Comparison of ENCODE assay signal across 1 cellular context in genomic region chr19:2061093-2061935, GRCh38.
TF ChIP-seq lines count a peak whose summit lies in the region.

No MANE protein-coding gene starts in this region.

TF ChIP-seq in K562, 482 proteins besides CTCF, POLR2A, EP300 and RAD21 (continued from another document and continues in another):
- no peak; the same call in 1 of the 2 replicates for TF ChIP-seq ZNF449 (CRISPR knock-in tag; IDR thresholded peaks at IDR 0.05)
- TF ChIP-seq TFAM (CRISPR knock-in tag; conservative IDR thresholded peaks at IDR 0.05) = no peak
- no peak for TF ChIP-seq BRD9 (IDR thresholded peaks at IDR 0.05; ENCODE audit: low read depth, partially characterized antibody)
- TF ChIP-seq RFX1 (IDR thresholded peaks at IDR 0.05) = peak; percentile 94
- TF ChIP-seq ZNF263 (CRISPR knock-in tag; IDR thresholded peaks at IDR 0.05; ENCODE audit: borderline replicate concordance) = no peak
- no peak for TF ChIP-seq BRD4 (IDR thresholded peaks at IDR 0.05)
- no peak for TF ChIP-seq ZNF408 (CRISPR knock-in tag; IDR thresholded peaks at IDR 0.05; ENCODE audit: low read depth)
- no peak for TF ChIP-seq MIER1 (IDR thresholded peaks at IDR 0.05; ENCODE audit: low read depth)
- TF ChIP-seq TEAD1 (CRISPR knock-in tag; IDR thresholded peaks at IDR 0.05) = peak in 1 of 2 experiments; percentile 50; a peak in 1 of 4 replicates
- TF ChIP-seq HOXB6 (CRISPR knock-in tag; IDR thresholded peaks at IDR 0.05; ENCODE audit: borderline replicate concordance) = no peak
- no peak for TF ChIP-seq CBX2 (IDR thresholded peaks at IDR 0.05; ENCODE audit: insufficient read depth, low read length, poor library complexity, severe bottlenecking)
- TF ChIP-seq SMAD4 (CRISPR knock-in tag; conservative IDR thresholded peaks at IDR 0.05) = peak; percentile 11; the same call in 1 of the 2 replicates
- no peak; the same call in 1 of the 2 replicates for TF ChIP-seq MYNN (IDR thresholded peaks at IDR 0.05)
- TF ChIP-seq MYNN (CRISPR knock-in tag; IDR thresholded peaks at IDR 0.05) = no peak
- TF ChIP-seq NR3C1 (CRISPR knock-in tag; IDR thresholded peaks at IDR 0.05) = no peak
- TF ChIP-seq MTA3 (IDR thresholded peaks at IDR 0.05; ENCODE audit: borderline replicate concordance) = no peak; the same call in 1 of the 2 replicates
- TF ChIP-seq ZNF354B (CRISPR knock-in tag; IDR thresholded peaks at IDR 0.05) = no peak
- peak; percentile 68 for TF ChIP-seq MYC (IDR thresholded peaks at IDR 0.05; ENCODE audit: low read depth, low read length)
- TF ChIP-seq MYC (CRISPR knock-in tag; IDR thresholded peaks at IDR 0.05; ENCODE audit: borderline replicate concordance, low read depth) = peak; percentile 84; the same call in 1 of the 2 replicates
- no peak for TF ChIP-seq ADNP (tag; IDR thresholded peaks at IDR 0.05)
- TF ChIP-seq TFAP4 (CRISPR knock-in tag; IDR thresholded peaks at IDR 0.05; ENCODE audit: borderline replicate concordance) = peak; percentile 20; the same call in 1 of the 2 replicates
- no peak for TF ChIP-seq LARP7 (IDR thresholded peaks at IDR 0.05)
- TF ChIP-seq ZNF76 (CRISPR knock-in tag; IDR thresholded peaks at IDR 0.05; ENCODE audit: borderline replicate concordance) = no peak
- TF ChIP-seq STAT5A (IDR thresholded peaks at IDR 0.05; ENCODE audit: borderline replicate concordance, low read length) = no peak
- no peak for TF ChIP-seq POLR3G (IDR thresholded peaks at IDR 0.05; ENCODE audit: extremely low read depth, insufficient read length, insufficient replicate concordance)
- TF ChIP-seq SOX6 (IDR thresholded peaks at IDR 0.05) = no peak
- peak; percentile 22 for TF ChIP-seq SMAD1 (IDR thresholded peaks at IDR 0.05; ENCODE audit: low read depth, low read length, partially characterized antibody)
- TF ChIP-seq RUNX1 (IDR thresholded peaks at IDR 0.05; ENCODE audit: low read depth) = no peak
- no peak for TF ChIP-seq BCL6 (CRISPR knock-in tag; IDR thresholded peaks at IDR 0.05)
- no peak for TF ChIP-seq ZNF324 (CRISPR knock-in tag; IDR thresholded peaks at IDR 0.05)
- TF ChIP-seq MXD1 (CRISPR knock-in tag; IDR thresholded peaks at IDR 0.05; ENCODE audit: borderline replicate concordance, poor library complexity, severe bottlenecking) = no peak
- TF ChIP-seq ZNF668 (CRISPR knock-in tag; IDR thresholded peaks at IDR 0.05) = no peak
- no peak for TF ChIP-seq U2AF2 (optimal IDR thresholded peaks at IDR 0.05; ENCODE audit: low read depth, low read length)
- TF ChIP-seq ATF4 (CRISPR knock-in tag; IDR thresholded peaks at IDR 0.05) = no peak
- TF ChIP-seq ZNF41 (CRISPR knock-in tag; conservative IDR thresholded peaks at IDR 0.05) = no peak
- TF ChIP-seq XRCC3 (IDR thresholded peaks at IDR 0.05) = no peak
- TF ChIP-seq THAP12 (CRISPR knock-in tag; IDR thresholded peaks at IDR 0.05) = peak; percentile 53; the same call in 1 of the 2 replicates
- TF ChIP-seq ID3 (CRISPR knock-in tag; IDR thresholded peaks at IDR 0.05) = no peak
- TF ChIP-seq ID3 (tag; IDR thresholded peaks at IDR 0.05) = no peak
- TF ChIP-seq CBX8 (IDR thresholded peaks at IDR 0.05; ENCODE audit: borderline replicate concordance, extremely low read depth, low read depth, low read length, poor library complexity, severe bottlenecking) = no peak
- TF ChIP-seq CGGBP1 (CRISPR knock-in tag; IDR thresholded peaks at IDR 0.05) = no peak
- TF ChIP-seq HMBOX1 (IDR thresholded peaks at IDR 0.05) = no peak
- TF ChIP-seq MNT (conservative IDR thresholded peaks at IDR 0.05) = peak; percentile 57 to 59
- TF ChIP-seq CTBP1 (IDR thresholded peaks at IDR 0.05; ENCODE audit: borderline replicate concordance) = 0 out of 2 replicates have a peak, but pooled peaks have one; percentile 10
- TF ChIP-seq PHB (CRISPR knock-in tag; IDR thresholded peaks at IDR 0.05) = 0 out of 2 replicates have a peak, but pooled peaks have one; percentile 54
- TF ChIP-seq ZFP91 (CRISPR knock-in tag; IDR thresholded peaks at IDR 0.05) = peak; percentile 98
- TF ChIP-seq GABPB1 (CRISPR knock-in tag; IDR thresholded peaks at IDR 0.05) = peak; percentile 69; the same call in 1 of the 2 replicates
- TF ChIP-seq EHMT2 (IDR thresholded peaks at IDR 0.05) = no peak
- TF ChIP-seq HNRNPK (IDR thresholded peaks at IDR 0.05; ENCODE audit: low read depth, low read length, poor library complexity, severe bottlenecking) = no peak
- no peak for TF ChIP-seq KLF13 (tag; IDR thresholded peaks at IDR 0.05; ENCODE audit: borderline replicate concordance, low read depth)
- peak; percentile 18 for TF ChIP-seq NFYB (IDR thresholded peaks at IDR 0.05; ENCODE audit: extremely low read depth, insufficient read length)
- TF ChIP-seq CREB5 (CRISPR knock-in tag; IDR thresholded peaks at IDR 0.05) = peak; percentile 72; the same call in 1 of the 2 replicates
- TF ChIP-seq GTF2B (IDR thresholded peaks at IDR 0.05; ENCODE audit: extremely low read depth, insufficient read length) = peak; percentile 31
- no peak for TF ChIP-seq MTF1 (CRISPR knock-in tag; IDR thresholded peaks at IDR 0.05; ENCODE audit: borderline replicate concordance)
- no peak for TF ChIP-seq NR0B1 (IDR thresholded peaks at IDR 0.05; ENCODE audit: partially characterized antibody)
- no peak for TF ChIP-seq ZNF24 (IDR thresholded peaks at IDR 0.05)
